In genomic region chr2:136118819-136119716, GRCh38 we compare ENCODE assay signal across 8 cellular contexts. TPM values are rescaled to one million over a fixed set of nuclear protein-coding genes. Genes with fewer than 3 reads are reported as not detected.
DNase-seq lines count a peak whose midpoint lies in the region; ATAC-seq, FAIRE-seq and TF ChIP-seq lines count a peak whose summit lies in the region.

No MANE protein-coding gene starts in this region.

- peak overlapping the region; percentile 98 for H3K27ac Mint-ChIP-seq in activated CD8-positive, alpha-beta T cell treated with anti-CD3 and anti-CD28 coated beads, Interleukin-2, amount 10 ng/mL, durations not matched to agents 7 days and 5 days
- H3K27ac Mint-ChIP-seq in stimulated activated naive CD8-positive, alpha-beta T cell treated with anti-CD3 and anti-CD28 coated beads, Interleukin-15, amount 100 ng/mL, for 72 hours: peak overlapping the region; percentile 97 to 99

- H3K9ac ChIP-seq in endothelial cell of umbilical vein (replicated peaks; ENCODE audit: extremely low read depth, insufficient read depth, low read length) (no peak overlapping the region), neural cell (ENCODE audit: low read length) (no peak overlapping the region)

- peaks cover 23% of the 10 kb centered on the region for H3K4me1 ChIP-seq in endothelial cell of umbilical vein (ENCODE audit: control insufficient read depth, extremely low read depth, insufficient read depth, low read length)

- TF ChIP-seq RAD21 in neural cell (conservative IDR thresholded peaks at IDR 0.05): no peak

- BruUV-seq in endothelial cell of umbilical vein (replicated peaks; lab: Mats Ljungman, UMichigan): no TSS peak

- H3K4me1 Mint-ChIP-seq in activated CD8-positive, alpha-beta T cell treated with anti-CD3 and anti-CD28 coated beads, Interleukin-2, amount 10 ng/mL, durations not matched to agents 7 days and 5 days (ENCODE audit: low read depth): peaks cover 50% of the 10 kb centered on the region
- peaks cover 59% of the 10 kb centered on the region for H3K4me1 Mint-ChIP-seq in stimulated activated naive CD8-positive, alpha-beta T cell treated with anti-CD3 and anti-CD28 coated beads, Interleukin-15, amount 100 ng/mL, for 72 hours

- ATAC-seq in activated CD8-positive, alpha-beta T cell treated with anti-CD3 and anti-CD28 coated beads, Interleukin-2, amount 10 ng/mL, durations not matched to agents 7 days and 5 days: peak; percentile 62
- ATAC-seq in stimulated activated naive CD8-positive, alpha-beta T cell treated with anti-CD3 and anti-CD28 coated beads, Interleukin-15, amount 100 ng/mL, for 72 hours: peak; percentile 69
- ATAC-seq in GM18867 (IDR thresholded peaks at IDR 0.05; ENCODE audit: unreplicated experiment) (no peak), HG03025 (IDR thresholded peaks at IDR 0.05; ENCODE audit: low FRiP score, unreplicated experiment) (no peak)

- H3K9me3 Mint-ChIP-seq in activated CD8-positive, alpha-beta T cell treated with anti-CD3 and anti-CD28 coated beads, Interleukin-2, amount 10 ng/mL, durations not matched to agents 7 days and 5 days (ENCODE audit: insufficient read depth): no peaks in the 10 kb centered on the region
- no peaks in the 10 kb centered on the region for H3K9me3 Mint-ChIP-seq in stimulated activated naive CD8-positive, alpha-beta T cell treated with anti-CD3 and anti-CD28 coated beads, Interleukin-15, amount 100 ng/mL, for 72 hours

- dilution Hi-C loops in endothelial cell of umbilical vein (cut with MboI; ENCODE audit: extremely low pct_ligation_motif_present, low sequenced_read_pairs): no loop called here

- no peak for TF ChIP-seq POLR2A in endothelial cell of umbilical vein (IDR thresholded peaks at IDR 0.05; ENCODE audit: low read depth, low read length)

- H3K9me1 ChIP-seq in endothelial cell of umbilical vein (replicated peaks; ENCODE audit: control insufficient read depth, extremely low read depth, insufficient read depth, low read length): no peaks in the 10 kb centered on the region

- H3K27me3 Mint-ChIP-seq in activated CD8-positive, alpha-beta T cell treated with anti-CD3 and anti-CD28 coated beads, Interleukin-2, amount 10 ng/mL, durations not matched to agents 7 days and 5 days (ENCODE audit: low read depth): peaks cover 6% of the 10 kb centered on the region
- no peaks in the 10 kb centered on the region for H3K27me3 Mint-ChIP-seq in stimulated activated naive CD8-positive, alpha-beta T cell treated with anti-CD3 and anti-CD28 coated beads, Interleukin-15, amount 100 ng/mL, for 72 hours

- intact Hi-C loops in endothelial cell of umbilical vein (cut with micrococcal nuclease): loop anchor here (1.0 to 5.0 kb wide), 3 partner anchors 107 to 203 kb away; no protein-coding TSS in a partner anchor

- H3K27ac ChIP-seq in endothelial cell of umbilical vein (ENCODE audit: insufficient read depth, low read depth, low read length): no peak overlapping the region
- H3K27ac ChIP-seq in neural cell (ENCODE audit: low read length): no peak overlapping the region

- TF ChIP-seq EP300 in neural cell (conservative IDR thresholded peaks at IDR 0.05; ENCODE audit: poor library complexity, severe bottlenecking): no peak

- peaks cover 0 to 3% of the 10 kb centered on the region in 2 experiments for H3K36me3 ChIP-seq in endothelial cell of umbilical vein (ENCODE audit: control insufficient read depth in 2 of 2, extremely low read depth in 1 of 2, insufficient read depth in 2 of 2, low read length in 2 of 2)
- H3K36me3 ChIP-seq in neural cell (ENCODE audit: insufficient read depth, low read length): no peaks in the 10 kb centered on the region

- peaks cover 34% of the 10 kb centered on the region for H3K36me3 Mint-ChIP-seq in activated CD8-positive, alpha-beta T cell treated with anti-CD3 and anti-CD28 coated beads, Interleukin-2, amount 10 ng/mL, durations not matched to agents 7 days and 5 days (ENCODE audit: low read depth)

- CTCF ChIA-PET in activated CD8-positive, alpha-beta T cell treated with anti-CD3 and anti-CD28 coated beads, Interleukin-2, amount 10 ng/mL, durations not matched to agents 7 days and 5 days (lab: Charles Lee): interaction anchor here (0.9 to 2.7 kb wide), 7 partner anchors 12 to 263 kb away, joined by 3 to 14 read pairs (median 5); no protein-coding TSS in a partner anchor
- CTCF ChIA-PET in endothelial cell of umbilical vein (lab: Charles Lee): interaction anchor here (0.7 kb wide), 2 partner anchors 205 to 211 kb away, joined by 3 read pairs; no protein-coding TSS in a partner anchor

- H3K9me3 ChIP-seq in endothelial cell of umbilical vein (replicated peaks; ENCODE audit: control insufficient read depth, insufficient read depth, low read length) (no peaks in the 10 kb centered on the region), neural cell (ENCODE audit: low read length) (no peaks in the 10 kb centered on the region)

- no peaks in the 10 kb centered on the region for H3K9me2 ChIP-seq in neural cell (ENCODE audit: insufficient read depth, low read length)

- H3K4me3 Mint-ChIP-seq in activated CD8-positive, alpha-beta T cell treated with anti-CD3 and anti-CD28 coated beads, Interleukin-2, amount 10 ng/mL, durations not matched to agents 7 days and 5 days: peak overlapping the region; percentile 98
- peak overlapping the region; percentile 81 to 97 for H3K4me3 Mint-ChIP-seq in stimulated activated naive CD8-positive, alpha-beta T cell treated with anti-CD3 and anti-CD28 coated beads, Interleukin-15, amount 100 ng/mL, for 72 hours

- H3K4me2 ChIP-seq in endothelial cell of umbilical vein (ENCODE audit: insufficient read depth, low read length): peak overlapping the region; percentile 93
- peak overlapping the region; percentile 92 for H3K4me2 ChIP-seq in neural cell (ENCODE audit: low read length)

- H3K4me3 ChIP-seq in endothelial cell of umbilical vein (replicated peaks in 1 of 3; ENCODE audit: insufficient read depth in 1 of 3, low read depth in 1 of 3, low read length in 3 of 3) (peak overlapping the region; percentile 19 to 73 (median 46)), neural cell (ENCODE audit: low read length) (peak overlapping the region; percentile 74)

- TF ChIP-seq CTCF in GM13976 (IDR thresholded peaks at IDR 0.05; ENCODE audit: borderline replicate concordance, control extremely low read depth, extremely low read depth, insufficient read depth, missing control alignments) (no peak), endothelial cell of umbilical vein (IDR thresholded peaks at IDR 0.05; ENCODE audit: extremely low read depth in 1 of 2, insufficient read depth in 1 of 2, low read depth in 1 of 2, low read length in 2 of 2) (no peak), neural cell (IDR thresholded peaks at IDR 0.05; ENCODE audit: poor library complexity, severe bottlenecking) (no peak)

- in situ Hi-C loops in GM13976 (cut with MboI; ENCODE audit: low sequenced_read_pairs, unreplicated experiment): no loop called here

- no peak for FAIRE-seq in endothelial cell of umbilical vein (lab: Jason Lieb, UNC)

- POLR2A ChIA-PET in activated CD8-positive, alpha-beta T cell treated with anti-CD3 and anti-CD28 coated beads, Interleukin-2, amount 10 ng/mL, durations not matched to agents 7 days and 5 days (lab: Charles Lee): interaction anchor here (1.0 to 2.7 kb wide), 15 partner anchors 10 to 265 kb away, joined by 3 to 56 read pairs (median 6); partner anchors contain the start of gene DARS1
- POLR2A ChIA-PET in endothelial cell of umbilical vein (lab: Charles Lee): no interaction called here

- H3F3A ChIP-seq in neural cell (ENCODE audit: insufficient read depth, low read length, poor library complexity, severe bottlenecking): no peaks in the 10 kb centered on the region

- peak; percentile 81 for DNase-seq in GM13976 (ENCODE audit: low spot score)
- DNase-seq in NCI-H2171 treated with DMSO at 0.1 percent for 48 hours (lab: John Stamatoyannopoulos, UW): peak; percentile 84
- peak; percentile 94 for DNase-seq in activated CD8-positive, alpha-beta T cell treated with anti-CD3 and anti-CD28 coated beads, Interleukin-2, amount 10 ng/mL, durations not matched to agents 7 days and 5 days
- no peak for DNase-seq in endothelial cell of umbilical vein (ENCODE audit: low read depth, low spot score)
- DNase-seq in stimulated activated naive CD8-positive, alpha-beta T cell treated with anti-CD3 and anti-CD28 coated beads, Interleukin-15, amount 100 ng/mL, for 72 hours: peak; percentile 79 to 84

- H2AFZ ChIP-seq in endothelial cell of umbilical vein (ENCODE audit: low read depth, low read length): peak overlapping the region; percentile 74
- no peak overlapping the region for H2AFZ ChIP-seq in neural cell (ENCODE audit: low read depth, low read length)

- H4K20me1 ChIP-seq in endothelial cell of umbilical vein (replicated peaks; ENCODE audit: control insufficient read depth, extremely low read depth, insufficient read depth, low read length) (no peaks in the 10 kb centered on the region), neural cell (ENCODE audit: insufficient read depth) (no peaks in the 10 kb centered on the region)

- H3K27me3 ChIP-seq in endothelial cell of umbilical vein (ENCODE audit: control insufficient read depth in 2 of 2, insufficient read depth in 2 of 2, low read length in 2 of 2): peaks cover 45 to 66% of the 10 kb centered on the region in 2 experiments
- H3K27me3 ChIP-seq in neural cell (ENCODE audit: insufficient read depth, low read depth, low read length): peaks cover 55% of the 10 kb centered on the region

- no peaks in the 10 kb centered on the region for H3K79me2 ChIP-seq in endothelial cell of umbilical vein (ENCODE audit: control insufficient read depth, insufficient read depth, low read length)
- no peaks in the 10 kb centered on the region for H3K79me2 ChIP-seq in neural cell (replicated peaks; ENCODE audit: insufficient read depth, low read length)

TF ChIP-seq in endothelial cell of umbilical vein, 7 proteins besides CTCF, POLR2A, EP300 and RAD21 (continues in another document):
- TF ChIP-seq FOS (IDR thresholded peaks at IDR 0.05; ENCODE audit: borderline replicate concordance, insufficient read depth, low read length): no peak

TF ChIP-seq in neural cell, 6 proteins besides CTCF, POLR2A, EP300 and RAD21:
- TF ChIP-seq TAF1 (IDR thresholded peaks at IDR 0.05; ENCODE audit: low read depth) (no peak), POLR2AphosphoS5 (IDR thresholded peaks at IDR 0.05) (peak; percentile 1)
TF ChIP-seq in neural cell: peak in this region for 1.

RNA-seq across cellular contexts. Expression of gene CXCR4, which starts 1.1 kb away (rescaled TPM):
- 100 to 1,000 TPM; 219 to 226 TPM for total RNA-seq in activated CD8-positive, alpha-beta T cell treated with anti-CD3 and anti-CD28 coated beads, Interleukin-2, amount 10 ng/mL, durations not matched to agents 7 days and 5 days
- 52.4 and 81.0 TPM in 2 replicates for total RNA-seq in endothelial cell of umbilical vein
- polyA plus RNA-seq in endothelial cell of umbilical vein (42.2 and 43.0 TPM in 2 replicates), neural cell (0.50 and 1.6 TPM in 2 replicates)
- 21.2 and 27.4 TPM in 2 replicates for polyA plus RNA-seq in endothelial cell of umbilical vein (2011; cell fraction: cytosol; rRNA removed)
- 41.9 and 50.2 TPM in 2 replicates for polyA plus RNA-seq in endothelial cell of umbilical vein (2011; cell fraction: nucleus; rRNA removed)
- 30.5 and 42.6 TPM in 2 replicates for polyA plus RNA-seq in endothelial cell of umbilical vein (2012)
- polyA minus RNA-seq in endothelial cell of umbilical vein (31.7 and 39.2 TPM in 2 replicates), neural cell (0.97 and 1.0 TPM in 2 replicates)
- polyA minus RNA-seq in endothelial cell of umbilical vein (2011; cell fraction: cytosol; rRNA and poly(A)+ RNA removed): 41.3 TPM
- polyA minus RNA-seq in endothelial cell of umbilical vein (2011; cell fraction: nucleus; rRNA and poly(A)+ RNA removed): 12.3 and 30.0 TPM in 2 replicates

Comparison
In these comparisons a context has a peak if more than half of its experiments do, and no peak if none do; other contexts are left out.
1. ATAC-seq: peak in activated CD8-positive, alpha-beta T cell treated with anti-CD3 and anti-CD28 coated beads, Interleukin-2, amount 10 ng/mL, durations not matched to agents 7 days and 5 days (single experiment) and stimulated activated naive CD8-positive, alpha-beta T cell treated with anti-CD3 and anti-CD28 coated beads, Interleukin-15, amount 100 ng/mL, for 72 hours (single experiment); none in GM18867 (single experiment) and HG03025 (single experiment).